In genomic region chr14:76812422-76813383, GRCh38 we compare ENCODE assay signal across 8 cellular contexts. TPM values are rescaled to one million over a fixed set of nuclear protein-coding genes. Genes with fewer than 3 reads are reported as not detected.
DNase-seq lines count a peak whose midpoint lies in the region; ATAC-seq and TF ChIP-seq lines count a peak whose summit lies in the region.

Gene ANGEL1, minus strand, starts transcription at chr14:76812882. Its CDS starts 55 bp downstream, at chr14:76812827.

- peak in 2 of 6 experiments; percentile 7 to 18 for TF ChIP-seq CTCF in Peyer's patch (IDR thresholded peaks at IDR 0.05)

- DNase-seq in DMS53 treated with DMSO at 0.1 percent for 48 hours (lab: John Stamatoyannopoulos, UW; ENCODE audit: unreplicated experiment) (peak; percentile 73), Peyer's patch (peak; percentile 96 to 99 (median 97))
- peak; percentile 97 to 98 for DNase-seq in activated T-cell treated with anti-CD3 and anti-CD28 coated beads, Interleukin-2, amount 50 U/mL, for 48 hours
- DNase-seq in stimulated activated CD8-positive, alpha-beta memory T cell treated with anti-CD3 and anti-CD28 coated beads, Interleukin-4, amount 100 ng/mL, for 48 hours = peak; percentile 98

- H3K27ac ChIP-seq in KOPT-K1 (ENCODE audit: low read depth, low read length, poor library complexity, severe bottlenecking) (peak within 1 kb of the TSS; percentile 57), Peyer's patch (peak within 1 kb of the TSS; percentile 79 to 91 (median 86))

- ATAC-seq in GM21825 (IDR thresholded peaks at IDR 0.05; ENCODE audit: unreplicated experiment) (peak; percentile 77), esophagus mucosa (peak; percentile 98)

- peak within 1 kb of the TSS; percentile 82 for H3K9ac ChIP-seq in mucosa of stomach (ENCODE audit: low read length)

- peaks cover 15% of the 10 kb centered on the region; the same call in 1 of the 2 replicates for H3K36me3 ChIP-seq in KOPT-K1 (ENCODE audit: insufficient read depth, low read length)
- H3K36me3 ChIP-seq in Peyer's patch = peaks cover 0 to 13% (median 0%) of the 10 kb centered on the region in 3 donors
- H3K36me3 ChIP-seq in mucosa of stomach (ENCODE audit: control insufficient read depth, insufficient read depth, low read length) = no peaks in the 10 kb centered on the region

- TF ChIP-seq POLR2A in Peyer's patch (IDR thresholded peaks at IDR 0.05) = peak; percentile 74 to 85

- H3K27me3 ChIP-seq in Peyer's patch (no peaks in the 10 kb centered on the region), mucosa of stomach (ENCODE audit: control insufficient read depth, insufficient read depth, low read length) (no peaks in the 10 kb centered on the region)

- H3K4me1 ChIP-seq in Peyer's patch (peaks cover 0 to 18% (median 5%) of the 10 kb centered on the region in 4 donors), mucosa of stomach (ENCODE audit: control insufficient read depth, insufficient read depth, low read length) (peaks cover 9% of the 10 kb centered on the region)

- H3K9me3 ChIP-seq in KOPT-K1 (ENCODE audit: insufficient read depth, low read length, poor library complexity, severe bottlenecking) (no peaks in the 10 kb centered on the region), Peyer's patch (no peaks in the 10 kb centered on the region), mucosa of stomach (ENCODE audit: control insufficient read depth, low read length) (no peaks in the 10 kb centered on the region)

- H3K4me3 ChIP-seq in Peyer's patch (peak within 1 kb of the TSS; percentile 76 to 86 (median 80)), mucosa of stomach (ENCODE audit: low read length) (peak within 1 kb of the TSS; percentile 6)

RNA-seq across cellular contexts. Expression of gene ANGEL1, which starts in this region (rescaled TPM):
- 10 to 100 TPM in 3 of 4 donors, 1 to 10 TPM in 1; 9.8 to 15.7 (median 13.0) TPM for total RNA-seq in Peyer's patch
- 9.3 TPM for total RNA-seq in esophagus mucosa

Comparison
In these comparisons a context has a peak if more than half of its experiments do, and no peak if none do; other contexts are left out.
1. Peak in every context shown above with its lines: DNase-seq, ATAC-seq, H3K4me3 ChIP-seq and H3K27ac ChIP-seq.